1 cellular context compared by ENCODE assay signal in genomic region chr1:228646717-228647522, GRCh38.
TF ChIP-seq lines count a peak whose summit lies in the region.

No MANE protein-coding gene starts in this region.

TF ChIP-seq in K562, 482 proteins besides CTCF, POLR2A, EP300 and RAD21 (continued from another document and continues in another):
- TF ChIP-seq PRPF4 (IDR thresholded peaks at IDR 0.05; ENCODE audit: insufficient read depth, low read depth, low read length, poor library complexity, severe bottlenecking) (no peak), CBX2 (IDR thresholded peaks at IDR 0.05; ENCODE audit: insufficient read depth, low read length, poor library complexity, severe bottlenecking) (no peak), SREBF1 (IDR thresholded peaks at IDR 0.05; ENCODE audit: borderline replicate concordance, low read depth, low read length) (no peak), ZNF79 (CRISPR knock-in tag; IDR thresholded peaks at IDR 0.05; ENCODE audit: low read depth) (no peak), SMARCA5 (IDR thresholded peaks at IDR 0.05) (peak; percentile 65; the same call in 1 of the 2 replicates), OTX1 (CRISPR knock-in tag; IDR thresholded peaks at IDR 0.05) (peak; percentile 76; the same call in 1 of the 2 replicates), CREM (IDR thresholded peaks at IDR 0.05; ENCODE audit: low read depth) (no peak), HDAC6 (IDR thresholded peaks at IDR 0.05; ENCODE audit: low read depth, low read length) (no peak), ZNF175 (CRISPR knock-in tag; IDR thresholded peaks at IDR 0.05; ENCODE audit: low read depth) (no peak), CXXC5 (CRISPR knock-in tag; IDR thresholded peaks at IDR 0.05) (peak; percentile 30; the same call in 1 of the 2 replicates), THRA (IDR thresholded peaks at IDR 0.05) (no peak), EHMT2 (IDR thresholded peaks at IDR 0.05) (0 out of 2 replicates have a peak, but pooled peaks have one; percentile 17), TAF1 (IDR thresholded peaks at IDR 0.05; ENCODE audit: control insufficient read depth, extremely low read depth, insufficient read depth, low read length, severe bottlenecking) (no peak), FOSL1 (tag; conservative IDR thresholded peaks at IDR 0.05) (no peak), CC2D1A (IDR thresholded peaks at IDR 0.05) (no peak), SRSF3 (IDR thresholded peaks at IDR 0.05; ENCODE audit: insufficient read depth, low read length) (no peak), NRF1 (conservative IDR thresholded peaks at IDR 0.05 in 1 of 2, IDR thresholded peaks at IDR 0.05 in 1 of 2) (peak; percentile 62 to 75), ZZZ3 (IDR thresholded peaks at IDR 0.05) (no peak), CSDE1 (IDR thresholded peaks at IDR 0.05) (no peak), ZNF57 (CRISPR knock-in tag; IDR thresholded peaks at IDR 0.05) (no peak), HEY1 (CRISPR knock-in tag; IDR thresholded peaks at IDR 0.05; ENCODE audit: borderline replicate concordance) (no peak), TOE1 (IDR thresholded peaks at IDR 0.05; ENCODE audit: borderline replicate concordance) (0 out of 2 replicates have a peak, but pooled peaks have one; percentile 44), TOE1 (CRISPR knock-in tag; IDR thresholded peaks at IDR 0.05; ENCODE audit: borderline replicate concordance, low read depth) (no peak), MED1 (CRISPR knock-in tag; IDR thresholded peaks at IDR 0.05; ENCODE audit: borderline replicate concordance) (no peak), TEAD2 (tag; IDR thresholded peaks at IDR 0.05) (no peak), NFE2 (IDR thresholded peaks at IDR 0.05; ENCODE audit: low read depth) (no peak), RNF219 (CRISPR knock-in tag; IDR thresholded peaks at IDR 0.05) (no peak), ZNF124 (CRISPR knock-in tag; IDR thresholded peaks at IDR 0.05) (no peak), ETS2 (tag; IDR thresholded peaks at IDR 0.05; ENCODE audit: borderline replicate concordance, poor library complexity, severe bottlenecking) (no peak), GTF2E2 (tag; IDR thresholded peaks at IDR 0.05) (no peak), GATA2 (CRISPR knock-in tag; IDR thresholded peaks at IDR 0.05) (no peak), KAT8 (IDR thresholded peaks at IDR 0.05; ENCODE audit: low read depth) (no peak), NELFE (IDR thresholded peaks at IDR 0.05; ENCODE audit: insufficient read depth, insufficient read length) (no peak), ARID2 (IDR thresholded peaks at IDR 0.05) (no peak), ZNF217 (CRISPR knock-in tag; IDR thresholded peaks at IDR 0.05) (no peak), TFE3 (CRISPR knock-in tag; IDR thresholded peaks at IDR 0.05) (no peak), ZNF184 (CRISPR knock-in tag; IDR thresholded peaks at IDR 0.05) (no peak), IRF2 (CRISPR knock-in tag; IDR thresholded peaks at IDR 0.05) (no peak), TAL1 (IDR thresholded peaks at IDR 0.05) (0 out of 2 replicates have a peak, but pooled peaks have one; percentile 6), SP1 (CRISPR knock-in tag; IDR thresholded peaks at IDR 0.05) (no peak), ZNF384 (IDR thresholded peaks at IDR 0.05; ENCODE audit: low read depth, low read length) (no peak), JUN (IDR thresholded peaks at IDR 0.05; ENCODE audit: borderline replicate concordance, low read depth, low read length) (no peak), JUN (CRISPR knock-in tag; IDR thresholded peaks at IDR 0.05; ENCODE audit: borderline replicate concordance) (no peak), ZNF12 (CRISPR knock-in tag; IDR thresholded peaks at IDR 0.05) (no peak), PHB2 (IDR thresholded peaks at IDR 0.05; ENCODE audit: low read depth) (no peak), CREB3 (tag; conservative IDR thresholded peaks at IDR 0.05; ENCODE audit: low read depth) (no peak), MTA1 (IDR thresholded peaks at IDR 0.05; ENCODE audit: borderline replicate concordance) (peak; percentile 82; the same call in 1 of the 2 replicates), RBM39 (optimal IDR thresholded peaks at IDR 0.05; ENCODE audit: low read depth, low read length) (no peak), ILK (tag; IDR thresholded peaks at IDR 0.05; ENCODE audit: borderline replicate concordance, low read depth) (no peak), ZNF740 (CRISPR knock-in tag; IDR thresholded peaks at IDR 0.05) (no peak), ZNF740 (tag; IDR thresholded peaks at IDR 0.05) (no peak)
- TF ChIP-seq, protein P1, sequence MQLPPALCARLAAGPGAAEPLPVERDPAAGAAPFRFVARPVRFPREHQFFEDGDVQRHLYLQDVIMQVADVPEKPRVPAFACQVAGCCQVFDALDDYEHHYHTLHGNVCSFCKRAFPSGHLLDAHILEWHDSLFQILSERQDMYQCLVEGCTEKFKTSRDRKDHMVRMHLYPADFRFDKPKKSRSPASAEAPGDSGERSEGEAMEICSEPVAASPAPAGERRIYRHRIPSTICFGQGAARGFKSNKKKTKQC (CRISPR knock-in tag; IDR thresholded peaks at IDR 0.05): 0 out of 2 replicates have a peak, but pooled peaks have one; percentile 41
- TF ChIP-seq, protein P2, sequence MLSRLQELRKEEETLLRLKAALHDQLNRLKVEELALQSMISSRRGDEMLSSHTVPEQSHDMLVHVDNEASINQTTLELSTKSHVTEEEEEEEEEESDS (CRISPR knock-in tag; IDR thresholded peaks at IDR 0.05): no peak
- TF ChIP-seq, protein P3, sequence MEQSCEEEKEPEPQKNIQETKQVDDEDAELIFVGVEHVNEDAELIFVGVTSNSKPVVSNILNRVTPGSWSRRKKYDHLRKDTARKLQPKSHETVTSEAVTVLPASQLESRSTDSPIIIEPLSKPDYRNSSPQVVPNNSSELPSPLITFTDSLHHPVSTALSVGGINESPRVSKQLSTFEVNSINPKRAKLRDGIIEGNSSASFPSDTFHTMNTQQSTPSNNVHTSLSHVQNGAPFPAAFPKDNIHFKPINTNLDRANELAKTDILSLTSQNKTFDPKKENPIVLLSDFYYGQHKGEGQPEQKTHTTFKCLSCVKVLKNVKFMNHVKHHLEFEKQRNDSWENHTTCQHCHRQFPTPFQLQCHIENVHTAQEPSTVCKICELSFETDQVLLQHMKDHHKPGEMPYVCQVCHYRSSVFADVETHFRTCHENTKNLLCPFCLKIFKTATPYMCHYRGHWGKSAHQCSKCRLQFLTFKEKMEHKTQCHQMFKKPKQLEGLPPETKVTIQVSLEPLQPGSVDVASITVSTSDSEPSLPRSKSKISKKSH (CRISPR knock-in tag; IDR thresholded peaks at IDR 0.05): no peak
- TF ChIP-seq, protein P4, sequence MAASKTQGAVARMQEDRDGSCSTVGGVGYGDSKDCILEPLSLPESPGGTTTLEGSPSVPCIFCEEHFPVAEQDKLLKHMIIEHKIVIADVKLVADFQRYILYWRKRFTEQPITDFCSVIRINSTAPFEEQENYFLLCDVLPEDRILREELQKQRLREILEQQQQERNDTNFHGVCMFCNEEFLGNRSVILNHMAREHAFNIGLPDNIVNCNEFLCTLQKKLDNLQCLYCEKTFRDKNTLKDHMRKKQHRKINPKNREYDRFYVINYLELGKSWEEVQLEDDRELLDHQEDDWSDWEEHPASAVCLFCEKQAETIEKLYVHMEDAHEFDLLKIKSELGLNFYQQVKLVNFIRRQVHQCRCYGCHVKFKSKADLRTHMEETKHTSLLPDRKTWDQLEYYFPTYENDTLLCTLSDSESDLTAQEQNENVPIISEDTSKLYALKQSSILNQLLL (CRISPR knock-in tag; IDR thresholded peaks at IDR 0.05; ENCODE audit: borderline replicate concordance): no peak
- TF ChIP-seq, protein P5, sequence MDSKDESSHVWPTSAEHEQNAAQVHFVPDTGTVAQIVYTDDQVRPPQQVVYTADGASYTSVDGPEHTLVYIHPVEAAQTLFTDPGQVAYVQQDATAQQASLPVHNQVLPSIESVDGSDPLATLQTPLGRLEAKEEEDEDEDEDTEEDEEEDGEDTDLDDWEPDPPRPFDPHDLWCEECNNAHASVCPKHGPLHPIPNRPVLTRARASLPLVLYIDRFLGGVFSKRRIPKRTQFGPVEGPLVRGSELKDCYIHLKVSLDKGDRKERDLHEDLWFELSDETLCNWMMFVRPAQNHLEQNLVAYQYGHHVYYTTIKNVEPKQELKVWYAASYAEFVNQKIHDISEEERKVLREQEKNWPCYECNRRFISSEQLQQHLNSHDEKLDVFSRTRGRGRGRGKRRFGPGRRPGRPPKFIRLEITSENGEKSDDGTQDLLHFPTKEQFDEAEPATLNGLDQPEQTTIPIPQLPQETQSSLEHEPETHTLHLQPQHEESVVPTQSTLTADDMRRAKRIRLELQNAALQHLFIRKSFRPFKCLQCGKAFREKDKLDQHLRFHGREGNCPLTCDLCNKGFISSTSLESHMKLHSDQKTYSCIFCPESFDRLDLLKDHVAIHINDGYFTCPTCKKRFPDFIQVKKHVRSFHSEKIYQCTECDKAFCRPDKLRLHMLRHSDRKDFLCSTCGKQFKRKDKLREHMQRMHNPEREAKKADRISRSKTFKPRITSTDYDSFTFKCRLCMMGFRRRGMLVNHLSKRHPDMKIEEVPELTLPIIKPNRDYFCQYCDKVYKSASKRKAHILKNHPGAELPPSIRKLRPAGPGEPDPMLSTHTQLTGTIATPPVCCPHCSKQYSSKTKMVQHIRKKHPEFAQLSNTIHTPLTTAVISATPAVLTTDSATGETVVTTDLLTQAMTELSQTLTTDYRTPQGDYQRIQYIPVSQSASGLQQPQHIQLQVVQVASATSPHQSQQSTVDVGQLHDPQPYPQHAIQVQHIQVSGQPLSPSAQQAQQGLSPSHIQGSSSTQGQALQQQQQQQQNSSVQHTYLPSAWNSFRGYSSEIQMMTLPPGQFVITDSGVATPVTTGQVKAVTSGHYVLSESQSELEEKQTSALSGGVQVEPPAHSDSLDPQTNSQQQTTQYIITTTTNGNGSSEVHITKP (IDR thresholded peaks at IDR 0.05; ENCODE audit: partially characterized antibody): no peak
- TF ChIP-seq, protein P6, sequence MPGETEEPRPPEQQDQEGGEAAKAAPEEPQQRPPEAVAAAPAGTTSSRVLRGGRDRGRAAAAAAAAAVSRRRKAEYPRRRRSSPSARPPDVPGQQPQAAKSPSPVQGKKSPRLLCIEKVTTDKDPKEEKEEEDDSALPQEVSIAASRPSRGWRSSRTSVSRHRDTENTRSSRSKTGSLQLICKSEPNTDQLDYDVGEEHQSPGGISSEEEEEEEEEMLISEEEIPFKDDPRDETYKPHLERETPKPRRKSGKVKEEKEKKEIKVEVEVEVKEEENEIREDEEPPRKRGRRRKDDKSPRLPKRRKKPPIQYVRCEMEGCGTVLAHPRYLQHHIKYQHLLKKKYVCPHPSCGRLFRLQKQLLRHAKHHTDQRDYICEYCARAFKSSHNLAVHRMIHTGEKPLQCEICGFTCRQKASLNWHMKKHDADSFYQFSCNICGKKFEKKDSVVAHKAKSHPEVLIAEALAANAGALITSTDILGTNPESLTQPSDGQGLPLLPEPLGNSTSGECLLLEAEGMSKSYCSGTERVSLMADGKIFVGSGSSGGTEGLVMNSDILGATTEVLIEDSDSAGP (CRISPR knock-in tag; IDR thresholded peaks at IDR 0.05): no peak
